In genomic region chr17:77451894-77452852, GRCh38 we compare ENCODE assay signal across 8 cellular contexts.
A peak's percentile ranks its signal among the peaks of the same experiment; 100 is the strongest.
DNase-seq lines count a peak whose midpoint lies in the region; ATAC-seq, FAIRE-seq and TF ChIP-seq lines count a peak whose summit lies in the region.

No MANE protein-coding gene starts in this region.

- CTCF ChIA-PET in RWPE1 (lab: Yijun Ruan, JAX) = interaction anchor here (0.8 kb wide), 1 partner anchor 40 kb away, joined by 3 read pairs; no protein-coding TSS in a partner anchor

- DNase-seq in GM12892 (ENCODE audit: insufficient read length) (no peak), RWPE1 (ENCODE audit: low spot score) (peak; percentile 80), coronary artery (ENCODE audit: low spot score) (peak; percentile 88), stomach (peak; percentile 69)

- H3K4me1 ChIP-seq in ACC112 (ENCODE audit: control insufficient read depth, insufficient read depth, low read length, unreplicated experiment) = peaks cover 39% of the 10 kb centered on the region
- peaks cover 39 to 64% (median 46%) of the 10 kb centered on the region in 4 donors for H3K4me1 ChIP-seq in liver (ENCODE audit: control insufficient read depth in 4 of 4, insufficient read depth in 4 of 4, low read length in 3 of 4)
- peaks cover 75 to 100% (median 87%) of the 10 kb centered on the region in 4 donors for H3K4me1 ChIP-seq in stomach

- TF ChIP-seq EP300 in stomach (IDR thresholded peaks at IDR 0.05) = no peak

- H3K36me3 ChIP-seq in ACC112 (ENCODE audit: insufficient read depth, low read length) = no peaks in the 10 kb centered on the region
- no peaks in the 10 kb centered on the region for H3K36me3 ChIP-seq in liver (ENCODE audit: control insufficient read depth in 4 of 4, insufficient read depth in 3 of 4, low read depth in 1 of 4, low read length in 3 of 4)
- peaks cover 0 to 12% (median 5%) of the 10 kb centered on the region in 4 donors for H3K36me3 ChIP-seq in stomach

- no peak; the same call in none of the 2 replicates for TF ChIP-seq POLR2A in GM12892 (IDR thresholded peaks at IDR 0.05; ENCODE audit: low read depth, low read length)
- TF ChIP-seq POLR2A in stomach (IDR thresholded peaks at IDR 0.05) = no peak

- FAIRE-seq in GM12892 (lab: Jason Lieb, UNC) = peak; percentile 27

- peak overlapping the region; percentile 58 to 61 for H3K9ac ChIP-seq in liver (ENCODE audit: low read depth in 1 of 2, low read length in 2 of 2)

- H3K27me3 ChIP-seq in ACC112 (ENCODE audit: insufficient read depth, low read length) (no peaks in the 10 kb centered on the region), liver (ENCODE audit: control insufficient read depth in 4 of 4, insufficient read depth in 4 of 4, low read length in 3 of 4) (no peaks in the 10 kb centered on the region), stomach (no peaks in the 10 kb centered on the region)

- WGBS in liver = 25% methylated on average over 30 of the region's 30 CpGs
- WGBS in stomach, 5 donors = 2 to 6% (median 4%) methylated on average over 23 to 30 of the region's 30 CpGs

- no peak overlapping the region for H2AFZ ChIP-seq in ACC112 (ENCODE audit: low read length, unreplicated experiment)

- TF ChIP-seq CTCF in RWPE1 (conservative IDR thresholded peaks at IDR 0.05; ENCODE audit: low read depth) (no peak), coronary artery (IDR thresholded peaks at IDR 0.05) (no peak), liver (IDR thresholded peaks at IDR 0.05; ENCODE audit: low read depth, low read length, missing input control) (no peak), stomach (IDR thresholded peaks at IDR 0.05) (no peak)

- peaks cover 82% of the 10 kb centered on the region for H3K79me2 ChIP-seq in ACC112 (ENCODE audit: control insufficient read depth, insufficient read depth, low read length, unreplicated experiment)

- POLR2A ChIA-PET in RWPE1 (lab: Yijun Ruan, JAX; ENCODE audit: low non-redundant PET) = interaction anchor here (0.6 kb wide), 1 partner anchor 119 kb away, joined by 4 read pairs; no protein-coding TSS in a partner anchor

- H3K27ac ChIP-seq in ACC112 (ENCODE audit: low read depth, low read length) = peak overlapping the region; percentile 84; the same call in 1 of the 2 replicates
- H3K27ac ChIP-seq in RWPE1 = peak overlapping the region; percentile 98
- peak overlapping the region; percentile 56 to 85 for H3K27ac ChIP-seq in coronary artery
- peak overlapping the region; percentile 65 to 77 for H3K27ac ChIP-seq in liver (ENCODE audit: low read depth in 1 of 2, low read length in 2 of 2)
- H3K27ac ChIP-seq in stomach = peak overlapping the region; percentile 89 to 96 (median 93)

- peak overlapping the region; percentile 74 for H3K4me3 ChIP-seq in ACC112 (ENCODE audit: low read depth, low read length)
- H3K4me3 ChIP-seq in coronary artery = peak overlapping the region; percentile 75
- peak overlapping the region in 2 of 3 donors; percentile 53 to 54 for H3K4me3 ChIP-seq in liver (ENCODE audit: low read depth in 1 of 3, low read length in 3 of 3)
- peak overlapping the region; percentile 40 to 62 (median 52) for H3K4me3 ChIP-seq in stomach

- intact Hi-C loops in stomach (cut with DNase I; ENCODE audit: low total_unique reads) = no loop called here

- no peak for ATAC-seq in HG02571 (IDR thresholded peaks at IDR 0.05; ENCODE audit: unreplicated experiment)
- no peak for ATAC-seq in GM21825 (IDR thresholded peaks at IDR 0.05; ENCODE audit: unreplicated experiment)

- H3K9me3 ChIP-seq in liver (ENCODE audit: control insufficient read depth in 4 of 4, low read length in 3 of 4) = no peaks in the 10 kb centered on the region
- H3K9me3 ChIP-seq in stomach = no peaks in the 10 kb centered on the region

- TF ChIP-seq RAD21 in liver (IDR thresholded peaks at IDR 0.05) = peak in 1 of 2 donors; percentile 22

TF ChIP-seq in liver, 16 proteins besides CTCF, POLR2A, EP300 and RAD21:
- TF ChIP-seq YY1 (IDR thresholded peaks at IDR 0.05) = peak; percentile 14
- TF ChIP-seq RXRA (IDR thresholded peaks at IDR 0.05) = no peak
- TF ChIP-seq, protein P1, sequence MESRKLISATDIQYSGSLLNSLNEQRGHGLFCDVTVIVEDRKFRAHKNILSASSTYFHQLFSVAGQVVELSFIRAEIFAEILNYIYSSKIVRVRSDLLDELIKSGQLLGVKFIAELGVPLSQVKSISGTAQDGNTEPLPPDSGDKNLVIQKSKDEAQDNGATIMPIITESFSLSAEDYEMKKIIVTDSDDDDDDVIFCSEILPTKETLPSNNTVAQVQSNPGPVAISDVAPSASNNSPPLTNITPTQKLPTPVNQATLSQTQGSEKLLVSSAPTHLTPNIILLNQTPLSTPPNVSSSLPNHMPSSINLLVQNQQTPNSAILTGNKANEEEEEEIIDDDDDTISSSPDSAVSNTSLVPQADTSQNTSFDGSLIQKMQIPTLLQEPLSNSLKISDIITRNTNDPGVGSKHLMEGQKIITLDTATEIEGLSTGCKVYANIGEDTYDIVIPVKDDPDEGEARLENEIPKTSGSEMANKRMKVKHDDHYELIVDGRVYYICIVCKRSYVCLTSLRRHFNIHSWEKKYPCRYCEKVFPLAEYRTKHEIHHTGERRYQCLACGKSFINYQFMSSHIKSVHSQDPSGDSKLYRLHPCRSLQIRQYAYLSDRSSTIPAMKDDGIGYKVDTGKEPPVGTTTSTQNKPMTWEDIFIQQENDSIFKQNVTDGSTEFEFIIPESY (IDR thresholded peaks at IDR 0.05) = no peak
